In genomic region chr21:36699546-36700294, GRCh38 we compare ENCODE assay signal across 9 cellular contexts. TPM values are rescaled to one million over a fixed set of nuclear protein-coding genes. Genes with fewer than 3 reads are reported as not detected.
A peak's percentile ranks its signal among the peaks of the same experiment; 100 is the strongest.
DNase-seq lines count a peak whose midpoint lies in the region; ATAC-seq lines count a peak whose summit lies in the region.
"Had no signal": no experiment of that assay in that cellular context is flagged by ENCODE, and none has a peak within 500 bp of the region (broad histone marks: within the 10 kb centered on the region; RNA-seq: fewer than 3 reads in every experiment).

No MANE protein-coding gene starts in this region.

- WGBS in right cardiac atrium, result 4% methylated on average over 67 of the region's 67 CpGs
- no CpG with 5 or more reads among the region's 67 CpGs for WGBS in mesendoderm (ENCODE audit: extremely low coverage, insufficient coverage, low lambda C conversion rate)
- 6% methylated on average over 55 to 67 of the region's 67 CpGs for WGBS in aorta, 2 donors

- intact Hi-C loops in right cardiac atrium (cut with DNase I) (no loop called here), cardiac septum (cut with DNase I) (no loop called here), aorta (cut with DNase I) (no loop called here)

- peaks cover 8% of the 10 kb centered on the region for H3K36me3 Mint-ChIP-seq in activated T-helper 17 cell treated with anti-CD3 and anti-CD28 coated beads, Interleukin-2, amount 50 U/mL, for 72 hours (ENCODE audit: low read depth)

- peak overlapping the region; percentile 52 for H3K56ac ChIP-seq in mesendoderm (ENCODE audit: low read length)

- H3K27ac ChIP-seq in right cardiac atrium (ENCODE audit: low read length) (no peak overlapping the region), mesendoderm (ENCODE audit: low read depth, low read length) (no peak overlapping the region), aorta (ENCODE audit: low read depth in 1 of 2, low read length in 2 of 2) (no peak overlapping the region), substantia nigra (ENCODE audit: low read depth, low read length, poor library complexity, severe bottlenecking) (no peak overlapping the region)
- H3K27ac ChIP-seq: neutrophil had no signal

- H2BK5ac ChIP-seq in mesendoderm (ENCODE audit: low read length), result no peak overlapping the region

- peaks cover 4% of the 10 kb centered on the region for H3K4me1 ChIP-seq in right cardiac atrium (ENCODE audit: control insufficient read depth, insufficient read depth, low read length)
- no peaks in the 10 kb centered on the region for H3K4me1 ChIP-seq in mesendoderm (ENCODE audit: control insufficient read depth, low read depth, low read length)
- H3K4me1 ChIP-seq in aorta (ENCODE audit: control insufficient read depth in 1 of 2, insufficient read depth in 2 of 2, low read length in 2 of 2), result no peaks in the 10 kb centered on the region

- H3K9me3 Mint-ChIP-seq in activated T-helper 17 cell treated with anti-CD3 and anti-CD28 coated beads, Interleukin-2, amount 50 U/mL, for 72 hours, result no peaks in the 10 kb centered on the region

- H3K4me1 Mint-ChIP-seq in activated T-helper 17 cell treated with anti-CD3 and anti-CD28 coated beads, Interleukin-2, amount 50 U/mL, for 72 hours, result peaks cover 7% of the 10 kb centered on the region

- H3K27ac Mint-ChIP-seq in activated T-helper 17 cell treated with anti-CD3 and anti-CD28 coated beads, Interleukin-2, amount 50 U/mL, for 72 hours, result no peak overlapping the region

- no peak overlapping the region for H4K5ac ChIP-seq in mesendoderm (ENCODE audit: low read length)

- H3K18ac ChIP-seq in mesendoderm (ENCODE audit: low read length), result no peak overlapping the region

- H3K4me2 ChIP-seq in mesendoderm (ENCODE audit: low read length), result peak overlapping the region; percentile 54

- no peaks in the 10 kb centered on the region for H3K79me2 ChIP-seq in mesendoderm (ENCODE audit: control insufficient read depth, insufficient read depth, low read length)

- no peak for ATAC-seq in right cardiac atrium
- ATAC-seq in activated T-helper 17 cell treated with anti-CD3 and anti-CD28 coated beads, Interleukin-2, amount 50 U/mL, for 72 hours (replicated peaks), result no peak
- no peak for ATAC-seq in aorta (ENCODE audit: low FRiP score)
- no peak for ATAC-seq in HG02852 (IDR thresholded peaks at IDR 0.05; ENCODE audit: unreplicated experiment)

- H3K4ac ChIP-seq in mesendoderm (ENCODE audit: low read depth, low read length), result no peak overlapping the region

- no peaks in the 10 kb centered on the region for H3K27me3 ChIP-seq in right cardiac atrium (ENCODE audit: control insufficient read depth, insufficient read depth)
- peaks cover 95% of the 10 kb centered on the region for H3K27me3 ChIP-seq in mesendoderm (ENCODE audit: insufficient read depth, low read length, poor library complexity)
- H3K27me3 ChIP-seq in aorta (ENCODE audit: control insufficient read depth in 1 of 2, insufficient read depth in 2 of 2, low read length in 1 of 2), result peaks cover 0 to 1% of the 10 kb centered on the region in 2 donors

- no peak overlapping the region for H2BK120ac ChIP-seq in mesendoderm (ENCODE audit: low read depth, low read length)

- H2BK15ac ChIP-seq in mesendoderm (replicated peaks; ENCODE audit: low read depth), result no peak overlapping the region

- H3K27me3 Mint-ChIP-seq in activated T-helper 17 cell treated with anti-CD3 and anti-CD28 coated beads, Interleukin-2, amount 50 U/mL, for 72 hours, result peaks cover 59% of the 10 kb centered on the region

- H3K9me3 ChIP-seq in right cardiac atrium (ENCODE audit: control insufficient read depth, low read length) (no peaks in the 10 kb centered on the region), aorta (ENCODE audit: control insufficient read depth, low read length) (no peaks in the 10 kb centered on the region)
- H3K9me3 ChIP-seq: neutrophil had no signal

- no peak overlapping the region for H3K23ac ChIP-seq in mesendoderm (ENCODE audit: low read length)

- no peak overlapping the region for H3K9ac ChIP-seq in mesendoderm (ENCODE audit: low read length)

- no peaks in the 10 kb centered on the region for H3K79me1 ChIP-seq in mesendoderm (ENCODE audit: low read length)

- H2AK5ac ChIP-seq in mesendoderm (ENCODE audit: low read length), result no peak overlapping the region

- no peak overlapping the region for H4K8ac ChIP-seq in mesendoderm (ENCODE audit: low read depth, low read length)

- peak overlapping the region; percentile 47 for H3K4me3 ChIP-seq in right cardiac atrium (ENCODE audit: low read length)
- H3K4me3 ChIP-seq in mesendoderm (ENCODE audit: low read length), result no peak overlapping the region
- peak overlapping the region in 1 of 2 donors; percentile 56 for H3K4me3 ChIP-seq in aorta (ENCODE audit: low read length in 2 of 2)

- DNase-seq in right cardiac atrium (no peak), cardiac septum (ENCODE audit: low spot score) (no peak), mesendoderm (peak; percentile 28), aorta (peak; percentile 21 to 69), substantia nigra (lab: John Stamatoyannopoulos, UW) (no peak), NCI-H2081 treated with DMSO at 0.1 percent for 48 hours (lab: John Stamatoyannopoulos, UW) (no peak)

- peak overlapping the region; percentile 68 for H3K4me3 Mint-ChIP-seq in activated T-helper 17 cell treated with anti-CD3 and anti-CD28 coated beads, Interleukin-2, amount 50 U/mL, for 72 hours

- H3K36me3 ChIP-seq in mesendoderm (ENCODE audit: control insufficient read depth, insufficient read depth, low read length) (no peaks in the 10 kb centered on the region), aorta (ENCODE audit: control insufficient read depth in 1 of 2, insufficient read depth in 2 of 2, low read length in 1 of 2) (no peaks in the 10 kb centered on the region)
- H3K36me3 ChIP-seq: neutrophil had no signal

RNA-seq across cellular contexts. Expression of gene SIM2, which starts 0.8 kb away (rescaled TPM):
- not detected for total RNA-seq in right cardiac atrium
- not detected for polyA plus RNA-seq in right cardiac atrium
- total RNA-seq in cardiac septum, result 0.16 TPM
- 1 to 10 TPM; 3.9 to 4.2 TPM for total RNA-seq in activated T-helper 17 cell treated with anti-CD3 and anti-CD28 coated beads, Interleukin-2, amount 50 U/mL, for 72 hours
- polyA plus RNA-seq in mesendoderm (2013, experiment 1 of 2), result 0.04 TPM
- 0.01 TPM for polyA plus RNA-seq in mesendoderm (2013, experiment 2 of 2)
- not detected for total RNA-seq in aorta
- not detected for polyA plus RNA-seq in aorta

Comparison
In these comparisons a context has a peak if more than half of its experiments do, and no peak if none do; other contexts are left out.
1. DNase-seq: peak in mesendoderm (single experiment) and aorta (2 of 2); none in right cardiac atrium (0 of 3), cardiac septum (single experiment), substantia nigra (0 of 49) and NCI-H2081 treated with DMSO at 0.1 percent for 48 hours (single experiment).